8 cellular contexts compared by ENCODE assay signal in the genomic region with DNA sequence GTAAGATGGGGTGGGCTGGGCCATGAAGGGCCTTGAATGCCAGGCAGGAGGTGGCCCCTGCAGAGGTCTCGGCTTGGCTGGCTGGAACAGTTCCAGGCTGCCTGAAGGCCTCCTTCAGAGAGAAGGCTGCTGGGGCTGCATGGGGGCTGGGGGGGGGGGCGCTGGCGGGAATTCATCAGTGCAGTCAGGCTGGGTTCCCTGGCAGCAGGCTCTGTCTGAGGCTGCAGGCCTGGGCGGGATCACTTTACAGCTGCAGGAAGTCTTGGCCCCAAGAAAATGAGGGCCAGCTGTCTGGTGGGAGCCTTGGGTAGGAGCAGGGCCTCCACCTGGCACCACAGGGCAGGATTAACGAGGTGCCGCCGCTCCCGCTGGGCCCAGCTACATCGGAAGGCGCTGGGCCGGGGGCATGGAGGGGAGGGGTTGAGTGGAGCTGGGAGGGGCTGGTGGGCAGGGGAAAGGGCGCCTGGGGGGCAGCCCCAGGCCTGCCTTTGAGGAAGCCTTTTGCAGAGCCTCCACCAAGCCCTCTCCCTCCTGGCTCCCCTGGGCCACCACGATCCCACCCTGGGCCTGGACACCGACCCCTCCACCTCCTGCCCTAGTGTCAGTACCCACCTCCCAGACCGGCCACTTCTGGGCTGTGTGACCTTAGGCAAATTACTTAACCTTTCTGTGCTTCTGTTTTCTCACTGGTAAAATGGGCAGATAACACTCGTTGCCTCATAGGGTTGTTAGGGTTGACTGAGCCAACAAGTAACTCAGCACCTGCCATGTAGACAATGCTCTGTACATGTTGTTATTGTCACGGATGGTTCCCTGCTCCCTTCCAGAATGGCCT.
A peak's percentile ranks its signal among the peaks of the same experiment; 100 is the strongest.
DNase-seq lines count a peak whose midpoint lies in the region; ATAC-seq lines count a peak whose summit lies in the region.

No MANE protein-coding gene starts in this region.

- ATAC-seq in GM21390 (IDR thresholded peaks at IDR 0.05; ENCODE audit: unreplicated experiment), result no peak

- no peak overlapping the region for H3K4me3 ChIP-seq in skeletal muscle cell (ENCODE audit: low read depth, low read length)

- DNase-seq in DMS53 treated with DMSO at 0.1 percent for 48 hours (lab: John Stamatoyannopoulos, UW; ENCODE audit: unreplicated experiment) (peak; percentile 21), NCI-H446 treated with DMSO at 0.1 percent for 48 hours (lab: John Stamatoyannopoulos, UW) (peak; percentile 30), fibroblast of peridontal ligament (ENCODE audit: extremely low read depth) (peak; percentile 32), skeletal muscle cell (ENCODE audit: low read depth) (peak; percentile 41), OCI-M1 (lab: John Stamatoyannopoulos, UW) (no peak)
- no peak for DNase-seq in activated T-cell treated with anti-CD3 and anti-CD28 coated beads, Interleukin-2, amount 50 U/mL, for 1 hour
- DNase-seq in activated CD8-positive, alpha-beta memory T cell treated with anti-CD3 and anti-CD28 coated beads, Interleukin-2, amount 50 U/mL, for 4 hours, result no peak

Comparison
In these comparisons a context has a peak if more than half of its experiments do, and no peak if none do; other contexts are left out.
1. DNase-seq: peak in DMS53 treated with DMSO at 0.1 percent for 48 hours (single experiment), NCI-H446 treated with DMSO at 0.1 percent for 48 hours (single experiment), fibroblast of peridontal ligament (single experiment) and skeletal muscle cell (single experiment); none in activated T-cell treated with anti-CD3 and anti-CD28 coated beads, Interleukin-2, amount 50 U/mL, for 1 hour (single experiment), OCI-M1 (single experiment) and activated CD8-positive, alpha-beta memory T cell treated with anti-CD3 and anti-CD28 coated beads, Interleukin-2, amount 50 U/mL, for 4 hours (single experiment).